27 cellular contexts compared by ENCODE assay signal in genomic region chr4:123643691-123644090, GRCh38.
"Had no signal": no experiment of that assay in that cellular context is flagged by ENCODE, and none has a peak within 500 bp of the region (broad histone marks: within the 10 kb centered on the region; RNA-seq: fewer than 3 reads in every experiment).

No MANE protein-coding gene starts in this region.

- H3K9me3 ChIP-seq: heart left ventricle, psoas muscle, spleen, suprapubic skin, tibial artery, upper lobe of right lung had no signal

- H2AFZ ChIP-seq: parathyroid adenoma had no signal

- H3K27me3 ChIP-seq: brain microvascular endothelial cell, heart left ventricle, spleen, suprapubic skin, tibial artery, upper lobe of right lung had no signal

- H3K27me3 Mint-ChIP-seq: naive thymus-derived CD8-positive, alpha-beta T cell had no signal

- H3K4me1 Mint-ChIP-seq: mesothelial cell of epicardium; naive thymus-derived CD8-positive, alpha-beta T cell had no signal

- H3K79me2 ChIP-seq: parathyroid adenoma had no signal

- ATAC-seq: esophagus mucosa; heart left ventricle; naive thymus-derived CD8-positive, alpha-beta T cell; psoas muscle; right cardiac atrium; upper lobe of right lung had no signal

- H3K4me1 ChIP-seq: parathyroid adenoma, psoas muscle, spleen, suprapubic skin, upper lobe of right lung had no signal

- H3K27ac ChIP-seq: brain microvascular endothelial cell, heart left ventricle, parathyroid adenoma, psoas muscle, spleen, suprapubic skin, tibial artery, upper lobe of right lung had no signal

- H3K27ac Mint-ChIP-seq: activated CD4-positive, alpha-beta memory T cell treated with anti-CD3 and anti-CD28 coated beads, Interleukin-2, amount 10 ng/mL, durations not matched to agents 7 days and 5 days; activated CD4-positive, alpha-beta T cell treated with anti-CD3 and anti-CD28 coated beads, Interleukin-2, amount 10 ng/mL, durations not matched to agents 7 days and 5 days; activated T-cell treated with anti-CD3 and anti-CD28 coated beads, Interleukin-2, amount 50 U/mL, for 24 hours; mesothelial cell of epicardium; naive thymus-derived CD8-positive, alpha-beta T cell had no signal

- H3K4me3 ChIP-seq: heart left ventricle, psoas muscle, spleen, suprapubic skin, tibial artery, upper lobe of right lung had no signal

- H3K36me3 ChIP-seq: brain microvascular endothelial cell, heart left ventricle, spleen, suprapubic skin, tibial artery, upper lobe of right lung had no signal

- H3K9me3 Mint-ChIP-seq: activated CD4-positive, alpha-beta memory T cell treated with anti-CD3 and anti-CD28 coated beads, Interleukin-2, amount 10 ng/mL, durations not matched to agents 7 days and 5 days; activated CD4-positive, alpha-beta T cell treated with anti-CD3 and anti-CD28 coated beads, Interleukin-2, amount 10 ng/mL, durations not matched to agents 7 days and 5 days; mesothelial cell of epicardium; naive thymus-derived CD8-positive, alpha-beta T cell; neural crest cell had no signal

- H3K36me3 Mint-ChIP-seq: mesothelial cell of epicardium; naive thymus-derived CD8-positive, alpha-beta T cell had no signal

- H3K4me3 Mint-ChIP-seq: activated CD4-positive, alpha-beta memory T cell treated with anti-CD3 and anti-CD28 coated beads, Interleukin-2, amount 10 ng/mL, durations not matched to agents 7 days and 5 days; activated CD4-positive, alpha-beta T cell treated with anti-CD3 and anti-CD28 coated beads, Interleukin-2, amount 10 ng/mL, durations not matched to agents 7 days and 5 days; activated T-cell treated with anti-CD3 and anti-CD28 coated beads, Interleukin-2, amount 50 U/mL, for 24 hours; mesothelial cell of epicardium; naive thymus-derived CD8-positive, alpha-beta T cell; neural crest cell had no signal

- H3K9ac ChIP-seq: parathyroid adenoma had no signal

- DNase-seq: activated CD4-positive, alpha-beta memory T cell treated with anti-CD3 and anti-CD28 coated beads, Interleukin-2, amount 10 ng/mL, durations not matched to agents 7 days and 5 days; activated CD4-positive, alpha-beta T cell treated with anti-CD3 and anti-CD28 coated beads, Interleukin-2, amount 10 ng/mL, durations not matched to agents 7 days and 5 days; activated CD4-positive, CD25-positive, alpha-beta regulatory T cell treated with anti-CD3 and anti-CD28 coated beads, Interleukin-2, amount 50 U/mL, for 72 hours; activated CD8-positive, alpha-beta memory T cell treated with anti-CD3 and anti-CD28 coated beads, Interleukin-2, amount 50 U/mL, for 48 hours; activated gamma-delta T cell; activated naive CD4-positive, alpha-beta T cell treated with anti-CD3 and anti-CD28 coated beads, Interleukin-2, amount 50 U/mL, for 16 hours; activated T-cell treated with anti-CD3 and anti-CD28 coated beads, Interleukin-2, amount 50 U/mL, for 24 hours; amniotic stem cell; brain microvascular endothelial cell; cortex of kidney; foreskin fibroblast; heart left ventricle; hypothalamus; naive thymus-derived CD8-positive, alpha-beta T cell; occipital lobe; psoas muscle; right cardiac atrium; spleen; stimulated activated naive CD4-positive, alpha-beta T cell; T-helper 2 cell; tibial artery; upper lobe of right lung had no signal
